ENCODE assay signal across 20 cellular contexts in the genomic region with DNA sequence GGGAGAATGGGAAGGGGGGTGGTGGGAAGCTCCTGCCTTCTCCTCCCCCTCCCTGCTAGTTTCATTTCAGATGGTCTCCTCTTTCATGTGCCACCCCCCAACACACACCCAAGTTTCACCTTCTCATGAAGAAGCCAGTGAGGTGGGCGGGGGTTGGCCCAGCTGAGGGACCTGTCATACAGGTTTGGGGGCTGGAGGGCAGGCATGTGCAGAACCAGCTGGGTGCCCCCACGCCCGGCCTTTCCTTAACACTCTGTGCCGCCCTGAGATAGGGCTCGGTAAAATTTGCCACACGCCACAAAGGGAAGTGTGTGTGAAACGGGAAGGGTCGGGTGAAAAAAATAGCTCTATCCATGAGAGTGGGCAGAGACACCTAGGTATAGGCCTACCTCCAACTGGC.
"Had no signal": no experiment of that assay in that cellular context is flagged by ENCODE, and none has a peak within 500 bp of the region (broad histone marks: within the 10 kb centered on the region; RNA-seq: fewer than 3 reads in every experiment).

No MANE protein-coding gene starts in this region.

- DNase-seq: effector memory CD8-positive, alpha-beta T cell; esophagus squamous epithelium; foreskin fibroblast; glutamatergic neuron; islet precursor cell; mammary epithelial cell; mucosa of descending colon; naive thymus-derived CD8-positive, alpha-beta T cell; posterior cingulate gyrus; spleen; stimulated activated CD4-positive, alpha-beta T cell treated with anti-CD3 and anti-CD28 coated beads, Interleukin-15, amount 100 ng/mL, for 24 hours; stimulated activated CD4-positive, alpha-beta T cell treated with anti-CD3 and anti-CD28 coated beads, Interleukin-1b, Interleukin-23, amount 100 ng/mL, for 48 hours; stimulated activated CD4-positive, alpha-beta T cell treated with anti-CD3 and anti-CD28 coated beads, Interleukin-4, amount 100 ng/mL, for 24 hours; stimulated activated naive B cell treated with anti-CD40 and anti-IgM and Interleukin-4, amounts not matched to agents 10 μg/mL and 1 μg/mL and 100 μg/mL, for 72 hours; stimulated activated naive CD8-positive, alpha-beta T cell treated with anti-CD3 and anti-CD28 coated beads, Interleukin-15, amount 100 ng/mL, for 72 hours; transverse colon had no signal

- ATAC-seq: effector memory CD8-positive, alpha-beta T cell; gastroesophageal sphincter; left lobe of liver; mucosa of descending colon; naive thymus-derived CD8-positive, alpha-beta T cell; sciatic nerve; stimulated activated naive B cell treated with anti-CD40 and anti-IgM and Interleukin-4, amounts not matched to agents 10 μg/mL and 1 μg/mL and 100 μg/mL, for 72 hours; stimulated activated naive CD8-positive, alpha-beta T cell treated with anti-CD3 and anti-CD28 coated beads, Interleukin-15, amount 100 ng/mL, for 72 hours had no signal

- H3K4me3 Mint-ChIP-seq: dendritic cell treated with granulocyte-macrophage colony-stimulating factor and Interleukin-4, amounts not matched to agents 40 ng/mL and 50 ng/mL, for 4 days; effector memory CD8-positive, alpha-beta T cell; naive thymus-derived CD8-positive, alpha-beta T cell; stimulated activated naive B cell treated with anti-CD40 and anti-IgM and Interleukin-4, amounts not matched to agents 10 μg/mL and 1 μg/mL and 100 μg/mL, for 72 hours; stimulated activated naive CD8-positive, alpha-beta T cell treated with anti-CD3 and anti-CD28 coated beads, Interleukin-15, amount 100 ng/mL, for 72 hours had no signal

- H3K27me3 Mint-ChIP-seq: dendritic cell treated with granulocyte-macrophage colony-stimulating factor and Interleukin-4, amounts not matched to agents 40 ng/mL and 50 ng/mL, for 4 days; effector memory CD8-positive, alpha-beta T cell; naive thymus-derived CD8-positive, alpha-beta T cell; stimulated activated naive B cell treated with anti-CD40 and anti-IgM and Interleukin-4, amounts not matched to agents 10 μg/mL and 1 μg/mL and 100 μg/mL, for 72 hours; stimulated activated naive CD8-positive, alpha-beta T cell treated with anti-CD3 and anti-CD28 coated beads, Interleukin-15, amount 100 ng/mL, for 72 hours had no signal

- H3K9me3 Mint-ChIP-seq: dendritic cell treated with granulocyte-macrophage colony-stimulating factor and Interleukin-4, amounts not matched to agents 40 ng/mL and 50 ng/mL, for 4 days; effector memory CD8-positive, alpha-beta T cell; naive thymus-derived CD8-positive, alpha-beta T cell; stimulated activated naive B cell treated with anti-CD40 and anti-IgM and Interleukin-4, amounts not matched to agents 10 μg/mL and 1 μg/mL and 100 μg/mL, for 72 hours; stimulated activated naive CD8-positive, alpha-beta T cell treated with anti-CD3 and anti-CD28 coated beads, Interleukin-15, amount 100 ng/mL, for 72 hours had no signal

- H3K27ac Mint-ChIP-seq: dendritic cell treated with granulocyte-macrophage colony-stimulating factor and Interleukin-4, amounts not matched to agents 40 ng/mL and 50 ng/mL, for 4 days had no signal
